8 cellular contexts compared by ENCODE assay signal in genomic region chr7:129225206-129225930, GRCh38. TPM values are rescaled to one million over a fixed set of nuclear protein-coding genes. Genes with fewer than 3 reads are reported as not detected.
DNase-seq lines count a peak whose midpoint lies in the region; ATAC-seq and TF ChIP-seq lines count a peak whose summit lies in the region.

No MANE protein-coding gene starts in this region.

- H3K4me3 ChIP-seq in Panc1 (ENCODE audit: low read depth in 2 of 2, low read length in 2 of 2) (peak overlapping the region; percentile 75 to 95), neutrophil (ENCODE audit: low read depth in 1 of 2, low read length in 1 of 2) (peak overlapping the region; percentile 71 to 93), testis (peak overlapping the region; percentile 82 to 87)

- 0% methylated on average over 5 to 48 of the region's 60 CpGs for WGBS in testis, 2 donors

- H3K9me3 ChIP-seq in Panc1 (ENCODE audit: control insufficient read depth, insufficient read depth, low read depth, low read length) (no peaks in the 10 kb centered on the region), neutrophil (no peaks in the 10 kb centered on the region), testis (no peaks in the 10 kb centered on the region)

- no TSS peak for BruUV-seq in Panc1 (replicated peaks; lab: Mats Ljungman, UMichigan)

- H3K27ac ChIP-seq in Panc1 (ENCODE audit: low read length) (peak overlapping the region; percentile 90), foreskin keratinocyte (peak overlapping the region; percentile 56), neutrophil (peak overlapping the region; percentile 98), testis (peak overlapping the region; percentile 88 to 99)

- CTCF ChIA-PET in Panc1 (lab: Charles Lee): interaction anchor here (0.6 to 0.9 kb wide), 4 partner anchors 11 to 50 kb away, joined by 3 to 9 read pairs (median 6); no protein-coding TSS in a partner anchor

- H3K4me1 ChIP-seq in Panc1 (ENCODE audit: control insufficient read depth, insufficient read depth, low read length): peaks cover 16% of the 10 kb centered on the region
- H3K4me1 ChIP-seq in foreskin keratinocyte: peaks cover 3% of the 10 kb centered on the region
- peaks cover 36 to 40% of the 10 kb centered on the region in 2 experiments for H3K4me1 ChIP-seq in neutrophil (ENCODE audit: control insufficient read depth in 1 of 2, insufficient read depth in 1 of 2, low read depth in 1 of 2, low read length in 1 of 2)
- H3K4me1 ChIP-seq in testis: peaks cover 21% of the 10 kb centered on the region

- in situ Hi-C loops in Panc1 (cut with HindIII; ENCODE audit: low pct_unique_long_range_greater_than_20kb, low sequenced_read_pairs): no loop called here

- TF ChIP-seq CTCF in Panc1 (IDR thresholded peaks at IDR 0.05) (no peak), foreskin keratinocyte (conservative IDR thresholded peaks at IDR 0.05) (no peak), neutrophil (IDR thresholded peaks at IDR 0.05) (peak; percentile 2), testis (IDR thresholded peaks at IDR 0.05) (no peak)

- H3K36me3 ChIP-seq in Panc1 (ENCODE audit: control insufficient read depth, insufficient read depth, low read length) (no peaks in the 10 kb centered on the region), neutrophil (no peaks in the 10 kb centered on the region), testis (ENCODE audit: low read depth, missing control alignments) (no peaks in the 10 kb centered on the region)

- DNase-seq in CD1c-positive myeloid dendritic cell (ENCODE audit: extremely low spot score) (peak; percentile 61), Panc1 (ENCODE audit: low read depth, low spot score) (no peak), foreskin keratinocyte (peak; percentile 53 to 70), testis (peak; percentile 56)
- peak; percentile 86 for DNase-seq in activated effector memory CD4-positive, alpha-beta T cell treated with anti-CD3 and anti-CD28 coated beads, Interleukin-2, amount 50 U/mL, for 16 hours

- ATAC-seq in GM19452 (IDR thresholded peaks at IDR 0.05; ENCODE audit: unreplicated experiment) (peak; percentile 27), HG03521 (IDR thresholded peaks at IDR 0.05; ENCODE audit: unreplicated experiment) (peak; percentile 27), Panc1 (peak; percentile 78), foreskin keratinocyte (peak; percentile 41)

- H3K27me3 ChIP-seq in Panc1 (ENCODE audit: control insufficient read depth, insufficient read depth, low read length): no peaks in the 10 kb centered on the region
- H3K27me3 ChIP-seq in foreskin keratinocyte: no peaks in the 10 kb centered on the region
- H3K27me3 ChIP-seq in neutrophil: peaks cover 13% of the 10 kb centered on the region
- no peaks in the 10 kb centered on the region for H3K27me3 ChIP-seq in testis

- POLR2A ChIA-PET in Panc1 (lab: Charles Lee): interaction anchor here (0.6 to 0.7 kb wide), 4 partner anchors 118 to 1498 kb away, joined by 3 to 9 read pairs (median 4); no protein-coding TSS in a partner anchor

- intact Hi-C loops in Panc1 (cut with micrococcal nuclease; ENCODE audit: unreplicated experiment): loop anchor here (10.0 kb wide), 1 partner anchor 389 kb away; the partner anchor contains the start of gene NRF1
- intact Hi-C loops in testis (cut with DNase I; ENCODE audit: low total_unique reads): loop anchor here (10.0 kb wide), 1 partner anchor 69 kb away; no protein-coding TSS in a partner anchor

- no peak for TF ChIP-seq POLR2A in testis (IDR thresholded peaks at IDR 0.05)

RNA-seq across cellular contexts. Expression of gene AHCYL2, which starts 0.5 kb away (rescaled TPM):
- 20.2 TPM for total RNA-seq in Panc1 (2021; ENCODE audit: unreplicated experiment)
- 12.5 TPM for polyA plus RNA-seq in Panc1 (2012; ENCODE audit: insufficient read length)
- 9.2 and 12.0 TPM in 2 replicates for total RNA-seq in foreskin keratinocyte
- 3.0 and 3.2 TPM in 2 replicates for polyA plus RNA-seq in foreskin keratinocyte
- 10 to 100 TPM; 46.1 to 61.3 TPM for total RNA-seq in testis
- polyA plus RNA-seq in testis (ENCODE audit: insufficient read depth, low read depth, low replicate concordance): 26.4 TPM

RNA-seq across cellular contexts. Expression of gene SMO, which starts 36.9 kb away (rescaled TPM):
- total RNA-seq in Panc1 (2021; ENCODE audit: unreplicated experiment) (2.9 TPM), foreskin keratinocyte (10.9 and 11.4 TPM in 2 replicates), testis (10 to 100 TPM; 17.7 to 22.8 TPM)
- 4.0 TPM for polyA plus RNA-seq in Panc1 (2012; ENCODE audit: insufficient read length)
- polyA plus RNA-seq in foreskin keratinocyte (9.5 and 9.8 TPM in 2 replicates), testis (ENCODE audit: insufficient read depth, low read depth, low replicate concordance) (11.9 TPM)

Comparison
In these comparisons a context has a peak if more than half of its experiments do, and no peak if none do; other contexts are left out.
1. ATAC-seq: peak in every context shown above with its lines; median percentile 78 in Panc1; 41 in foreskin keratinocyte; 27 in GM19452; 27 in HG03521.